ENCODE assay signal across 26 cellular contexts in the genomic region with DNA sequence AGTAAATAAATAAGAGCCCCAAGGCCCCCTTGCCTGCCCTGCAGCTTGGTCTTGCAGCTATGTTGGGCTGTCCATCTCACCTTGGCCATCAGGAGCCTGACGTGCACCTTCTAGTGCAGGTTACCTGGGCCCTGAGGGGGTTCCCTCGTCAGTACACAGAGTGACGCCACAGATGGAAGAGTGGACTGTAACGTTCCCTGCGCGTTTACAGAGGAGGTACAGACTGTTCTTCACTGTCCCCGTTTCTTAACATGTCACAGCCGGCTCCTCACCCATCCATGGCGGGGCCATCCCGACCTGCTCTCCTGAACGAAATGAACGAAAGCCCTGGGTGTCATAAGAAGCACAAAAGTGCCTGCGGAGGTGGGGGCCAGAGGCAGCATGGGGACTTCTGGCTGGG.
"Had no signal": no experiment of that assay in that cellular context is flagged by ENCODE, and none has a peak within 500 bp of the region (broad histone marks: within the 10 kb centered on the region; RNA-seq: fewer than 3 reads in every experiment).

No MANE protein-coding gene starts in this region.

- H3K27me3 ChIP-seq: colonic mucosa, dorsolateral prefrontal cortex, esophagus muscularis mucosa, pancreas, sigmoid colon, testis, vagina had no signal

- H3K9me3 ChIP-seq: colonic mucosa, esophagus muscularis mucosa, left ventricle myocardium inferior, mucosa of descending colon, pancreas, sigmoid colon, testis, vagina had no signal

- H3K27me3 Mint-ChIP-seq: activated B cell treated with CpG ODN at 0.5 μM for 24 hours; activated CD4-positive, alpha-beta T cell treated with anti-CD3 and anti-CD28 coated beads for 36 hours; activated naive CD8-positive, alpha-beta T cell treated with anti-CD3 and anti-CD28 coated beads for 36 hours; T-cell had no signal

- H3K9me3 Mint-ChIP-seq: activated B cell treated with CpG ODN at 0.5 μM for 24 hours; activated naive CD8-positive, alpha-beta T cell treated with anti-CD3 and anti-CD28 coated beads for 36 hours; activated T-cell treated with anti-CD3 and anti-CD28 coated beads, Interleukin-2, amount 50 U/mL, for 4 hours; activated T-helper 2 cell treated with anti-CD3 and anti-CD28 coated beads, Interferon-gamma antibody, Interleukin-2, Interleukin-4, amounts not matched to agents 10 μg/mL and 5 μg/mL and 100 μg/mL, durations not matched to agents 14 hours and 24 hours and 36 hours; T-cell had no signal

- H3K36me3 Mint-ChIP-seq: activated naive CD8-positive, alpha-beta T cell treated with anti-CD3 and anti-CD28 coated beads for 36 hours had no signal

- H3K4me3 Mint-ChIP-seq: activated B cell treated with CpG ODN at 0.5 μM for 24 hours; activated CD4-positive, alpha-beta T cell treated with anti-CD3 and anti-CD28 coated beads for 36 hours; activated naive CD8-positive, alpha-beta T cell treated with anti-CD3 and anti-CD28 coated beads for 36 hours; activated T-cell treated with anti-CD3 and anti-CD28 coated beads, Interleukin-2, amount 50 U/mL, for 4 hours; T-cell had no signal

- H3K27ac Mint-ChIP-seq: activated B cell treated with CpG ODN at 0.5 μM for 24 hours; activated CD4-positive, alpha-beta T cell treated with anti-CD3 and anti-CD28 coated beads for 36 hours; activated naive CD8-positive, alpha-beta T cell treated with anti-CD3 and anti-CD28 coated beads for 36 hours; activated T-helper 2 cell treated with anti-CD3 and anti-CD28 coated beads, Interferon-gamma antibody, Interleukin-2, Interleukin-4, amounts not matched to agents 10 μg/mL and 5 μg/mL and 100 μg/mL, durations not matched to agents 14 hours and 24 hours and 36 hours; T-cell had no signal

- DNase-seq: activated B cell treated with CpG ODN at 0.5 μM for 24 hours; activated CD4-positive, alpha-beta T cell treated with anti-CD3 and anti-CD28 coated beads for 36 hours; activated CD4-positive, alpha-beta T cell treated with anti-CD3 and anti-CD28 coated beads, Interleukin-2, amount 50 U/mL, for 4 hours; activated CD8-positive, alpha-beta memory T cell treated with anti-CD3 and anti-CD28 coated beads, Interleukin-2, amount 50 U/mL, for 48 hours; activated naive CD4-positive, alpha-beta T cell; activated naive CD8-positive, alpha-beta T cell treated with anti-CD3 and anti-CD28 coated beads for 36 hours; activated T-cell treated with anti-CD3 and anti-CD28 coated beads, Interleukin-2, amount 50 U/mL, for 4 hours; colonic mucosa; dorsolateral prefrontal cortex; glutamatergic neuron; hippocampal formation; kidney glomerular epithelial cell; left ventricle myocardium inferior; mesenchymal stem cell; mucosa of descending colon; sigmoid colon; stimulated activated CD4-positive, alpha-beta T cell treated with anti-CD3 and anti-CD28 coated beads, Interleukin-2, amount 100 ng/mL, for 48 hours; stimulated activated CD8-positive, alpha-beta memory T cell treated with anti-CD3 and anti-CD28 coated beads, Interleukin-4, amount 100 ng/mL, for 48 hours; stimulated activated naive CD4-positive, alpha-beta T cell; T-cell; testis; trophoblast cell had no signal

- ATAC-seq: activated CD4-positive, alpha-beta T cell treated with anti-CD3 and anti-CD28 coated beads for 36 hours; activated T-cell treated with anti-CD3 and anti-CD28 coated beads, Interleukin-2, amount 50 U/mL, for 4 hours; mucosa of descending colon; pancreas; T-cell had no signal

- H3K36me3 ChIP-seq: colonic mucosa, pancreas, vagina had no signal

- H3K4me1 ChIP-seq: colonic mucosa, left ventricle myocardium inferior, pancreas, sigmoid colon, vagina had no signal

- H3K4me3 ChIP-seq: colonic mucosa, dorsolateral prefrontal cortex, esophagus muscularis mucosa, left ventricle myocardium inferior, mucosa of descending colon, pancreas, sigmoid colon, testis, vagina had no signal

- H3K4me1 Mint-ChIP-seq: activated B cell treated with CpG ODN at 0.5 μM for 24 hours had no signal

- H3K27ac ChIP-seq: colonic mucosa, dorsolateral prefrontal cortex, esophagus muscularis mucosa, left ventricle myocardium inferior, pancreas, sigmoid colon, testis, vagina had no signal
